ENCODE assay signal across 8 cellular contexts in genomic region chr17:81552244-81553017, GRCh38. TPM values are rescaled to one million over a fixed set of nuclear protein-coding genes. Genes with fewer than 3 reads are reported as not detected.
A peak's percentile ranks its signal among the peaks of the same experiment; 100 is the strongest.
DNase-seq lines count a peak whose midpoint lies in the region; ATAC-seq and TF ChIP-seq lines count a peak whose summit lies in the region.

TSS of gene FAAP100 (minus strand) at chr17:81552353. CDS start at chr17:81552330, 23 bp downstream.

- H3K9me3 Mint-ChIP-seq in mesothelial cell of epicardium = no peaks in the 10 kb centered on the region

- H3K4me1 Mint-ChIP-seq in mesothelial cell of epicardium = peaks cover 25% of the 10 kb centered on the region

- H3K27ac Mint-ChIP-seq in mesothelial cell of epicardium = peak within 1 kb of the TSS; percentile 87

- peaks cover 15% of the 10 kb centered on the region for H3K36me3 Mint-ChIP-seq in mesothelial cell of epicardium

- H3K27me3 Mint-ChIP-seq in mesothelial cell of epicardium (ENCODE audit: low read depth) = no peaks in the 10 kb centered on the region

- ATAC-seq in GM18868 (IDR thresholded peaks at IDR 0.05; ENCODE audit: unreplicated experiment) = peak; percentile 40
- peak; percentile 44 for ATAC-seq in HG03342 (IDR thresholded peaks at IDR 0.05; ENCODE audit: unreplicated experiment)

- no peak for TF ChIP-seq CTCF in mesothelial cell of epicardium (IDR thresholded peaks at IDR 0.05; ENCODE audit: unreplicated experiment)

- H3K4me3 Mint-ChIP-seq in mesothelial cell of epicardium = peak within 1 kb of the TSS; percentile 84

- in situ Hi-C loops in endometrial microvascular endothelial cells (cut with HindIII; ENCODE audit: inconsistent ontology term, low pct_unique_long_range_greater_than_20kb, low sequenced_read_pairs) = no loop called here

- DNase-seq in AG08396 (ENCODE audit: low spot score) (peak; percentile 97), NOMO-1 treated with DMSO at 0.1 percent for 48 hours (lab: John Stamatoyannopoulos, UW; ENCODE audit: unreplicated experiment) (peak; percentile 69), mesothelial cell of epicardium (ENCODE audit: low spot score in 2 of 2, unreplicated experiment in 2 of 2) (peak; percentile 76 to 84)
- peak; percentile 38 for DNase-seq in activated CD8-positive, alpha-beta memory T cell treated with anti-CD3 and anti-CD28 coated beads, Interleukin-2, amount 50 U/mL, for 24 hours (ENCODE audit: extremely low read depth)
- peak; percentile 52 to 75 for DNase-seq in stimulated activated CD8-positive, alpha-beta memory T cell treated with anti-CD3 and anti-CD28 coated beads, Interleukin-15, amount 100 ng/mL, for 4 hours (ENCODE audit: low read depth in 2 of 2)

RNA-seq across cellular contexts. Expression of gene FAAP100, which starts in this region (rescaled TPM):
- 41.1 TPM for total RNA-seq in endometrial microvascular endothelial cells (ENCODE audit: inconsistent ontology term)
- 35.4 to 37.2 TPM (median 36.0 TPM) in 3 replicates for total RNA-seq in mesothelial cell of epicardium

Comparison
In these comparisons a context has a peak if more than half of its experiments do, and no peak if none do; other contexts are left out.
1. Peak in every context shown above with its lines: DNase-seq and ATAC-seq.
2. DNase-seq: peak in every context shown above with its lines; median percentile 97 in AG08396; 80 in mesothelial cell of epicardium; 69 in NOMO-1 treated with DMSO at 0.1 percent for 48 hours; 64 in stimulated activated CD8-positive, alpha-beta memory T cell treated with anti-CD3 and anti-CD28 coated beads, Interleukin-15, amount 100 ng/mL, for 4 hours; 38 in activated CD8-positive, alpha-beta memory T cell treated with anti-CD3 and anti-CD28 coated beads, Interleukin-2, amount 50 U/mL, for 24 hours.